1 cellular context compared by ENCODE assay signal in the genomic region with DNA sequence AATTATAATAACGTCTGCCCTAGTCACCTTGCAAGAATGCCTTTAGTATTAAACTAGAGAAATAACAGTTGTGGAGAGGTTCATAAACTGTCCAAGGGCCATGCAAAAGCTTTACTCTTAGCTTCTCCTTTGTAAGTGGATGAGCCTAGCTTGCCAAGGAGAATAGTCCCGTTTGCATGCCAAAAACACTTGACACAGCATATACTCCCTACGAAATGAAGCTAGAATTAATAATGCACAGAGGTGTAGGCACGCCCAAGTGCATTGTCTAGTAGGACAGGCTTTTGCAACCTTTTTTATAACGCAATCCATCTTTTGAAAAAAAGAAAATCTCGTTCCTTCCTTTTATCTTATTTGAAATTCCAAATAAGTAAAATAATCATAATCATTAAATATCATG.
TF ChIP-seq lines count a peak whose summit lies in the region.

No MANE protein-coding gene starts in this region.

TF ChIP-seq in IMR-90, 13 proteins besides CTCF, POLR2A, EP300 and RAD21:
- no peak for TF ChIP-seq RFX5 (IDR thresholded peaks at IDR 0.05; ENCODE audit: low read depth, low read length)
- no peak for TF ChIP-seq NFE2L2 (IDR thresholded peaks at IDR 0.05; ENCODE audit: low read depth, low read length)
- TF ChIP-seq, protein P1, sequence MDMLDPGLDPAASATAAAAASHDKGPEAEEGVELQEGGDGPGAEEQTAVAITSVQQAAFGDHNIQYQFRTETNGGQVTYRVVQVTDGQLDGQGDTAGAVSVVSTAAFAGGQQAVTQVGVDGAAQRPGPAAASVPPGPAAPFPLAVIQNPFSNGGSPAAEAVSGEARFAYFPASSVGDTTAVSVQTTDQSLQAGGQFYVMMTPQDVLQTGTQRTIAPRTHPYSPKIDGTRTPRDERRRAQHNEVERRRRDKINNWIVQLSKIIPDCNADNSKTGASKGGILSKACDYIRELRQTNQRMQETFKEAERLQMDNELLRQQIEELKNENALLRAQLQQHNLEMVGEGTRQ (IDR thresholded peaks at IDR 0.05; ENCODE audit: low read depth, low read length), result no peak
- no peak for TF ChIP-seq CEBPB (IDR thresholded peaks at IDR 0.05; ENCODE audit: low read depth, low read length)
- TF ChIP-seq MAFK (IDR thresholded peaks at IDR 0.05; ENCODE audit: low read depth, low read length), result no peak
- TF ChIP-seq CHD1 (IDR thresholded peaks at IDR 0.05; ENCODE audit: low read depth, low read length), result no peak
- TF ChIP-seq FOS (IDR thresholded peaks at IDR 0.05; ENCODE audit: low read depth, low read length), result no peak
- TF ChIP-seq, protein P2, sequence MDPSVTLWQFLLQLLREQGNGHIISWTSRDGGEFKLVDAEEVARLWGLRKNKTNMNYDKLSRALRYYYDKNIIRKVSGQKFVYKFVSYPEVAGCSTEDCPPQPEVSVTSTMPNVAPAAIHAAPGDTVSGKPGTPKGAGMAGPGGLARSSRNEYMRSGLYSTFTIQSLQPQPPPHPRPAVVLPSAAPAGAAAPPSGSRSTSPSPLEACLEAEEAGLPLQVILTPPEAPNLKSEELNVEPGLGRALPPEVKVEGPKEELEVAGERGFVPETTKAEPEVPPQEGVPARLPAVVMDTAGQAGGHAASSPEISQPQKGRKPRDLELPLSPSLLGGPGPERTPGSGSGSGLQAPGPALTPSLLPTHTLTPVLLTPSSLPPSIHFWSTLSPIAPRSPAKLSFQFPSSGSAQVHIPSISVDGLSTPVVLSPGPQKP (IDR thresholded peaks at IDR 0.05; ENCODE audit: borderline replicate concordance, low read depth, low read length), result no peak
- no peak for TF ChIP-seq SMC3 (IDR thresholded peaks at IDR 0.05; ENCODE audit: low read depth, low read length)
- TF ChIP-seq MXI1 (IDR thresholded peaks at IDR 0.05; ENCODE audit: borderline replicate concordance, low read depth, low read length), result no peak
- no peak for TF ChIP-seq RCOR1 (IDR thresholded peaks at IDR 0.05; ENCODE audit: insufficient replicate concordance, low read length)
- TF ChIP-seq BHLHE40 (IDR thresholded peaks at IDR 0.05; ENCODE audit: low read depth, low read length), result no peak
- TF ChIP-seq MAZ (IDR thresholded peaks at IDR 0.05; ENCODE audit: borderline replicate concordance, low read depth, low read length), result no peak
